ENCODE assay signal across 2 cellular contexts in genomic region chr1:47002211-47002610, GRCh38.
TF ChIP-seq lines count a peak whose summit lies in the region.

No MANE protein-coding gene starts in this region.

TF ChIP-seq in HCT116, 20 proteins besides CTCF, POLR2A, EP300 and RAD21:
- TF ChIP-seq EZH2 (IDR thresholded peaks at IDR 0.05): no peak
- no peak for TF ChIP-seq CBX3 (IDR thresholded peaks at IDR 0.05; ENCODE audit: low read depth)
- TF ChIP-seq ZFX (IDR thresholded peaks at IDR 0.05): no peak

TF ChIP-seq in SK-N-SH, 30 proteins besides CTCF, POLR2A, EP300 and RAD21:
- TF ChIP-seq NRF1 (IDR thresholded peaks at IDR 0.05; ENCODE audit: low read depth, low read length) (no peak), JUND (IDR thresholded peaks at IDR 0.05) (no peak), PBX3 (IDR thresholded peaks at IDR 0.05) (no peak), TEAD4 (IDR thresholded peaks at IDR 0.05; ENCODE audit: borderline replicate concordance, insufficient read depth) (no peak), RXRA (IDR thresholded peaks at IDR 0.05; ENCODE audit: borderline replicate concordance, low read depth) (no peak), FOSL2 (IDR thresholded peaks at IDR 0.05; ENCODE audit: borderline replicate concordance, low read depth) (no peak)
